ENCODE assay signal across 13 cellular contexts in genomic region chr15:47820780-47821319, GRCh38.
DNase-seq lines count a peak whose midpoint lies in the region; ATAC-seq and TF ChIP-seq lines count a peak whose summit lies in the region.
"Had no signal": no experiment of that assay in that cellular context is flagged by ENCODE, and none has a peak within 500 bp of the region (broad histone marks: within the 10 kb centered on the region; RNA-seq: fewer than 3 reads in every experiment).

No MANE protein-coding gene starts in this region.

- no peaks in the 10 kb centered on the region for H3K27me3 ChIP-seq in heart right ventricle
- H3K27me3 ChIP-seq in adipocyte (replicated peaks; ENCODE audit: control insufficient read depth, insufficient read depth, low read length), result peaks cover 23% of the 10 kb centered on the region
- no peaks in the 10 kb centered on the region for H3K27me3 ChIP-seq in left ventricle myocardium inferior (ENCODE audit: low read depth)
- no peaks in the 10 kb centered on the region for H3K27me3 ChIP-seq in ascending aorta
- H3K27me3 ChIP-seq in testis, result no peaks in the 10 kb centered on the region
- H3K27me3 ChIP-seq: BE2C had no signal

- ATAC-seq in heart right ventricle (peak in 7 of 8 donors; percentile 52 to 88 (median 78)), GM18498 (IDR thresholded peaks at IDR 0.05; ENCODE audit: unreplicated experiment) (no peak), HG03135 (IDR thresholded peaks at IDR 0.05; ENCODE audit: unreplicated experiment) (no peak)
- ATAC-seq: stimulated activated memory B cell treated with anti-CD40 and anti-IgM and Interleukin-4, amounts not matched to agents 10 μg/mL and 1 μg/mL and 100 μg/mL, for 72 hours had no signal

- H3K9me3 ChIP-seq in heart right ventricle (no peaks in the 10 kb centered on the region), adipocyte (ENCODE audit: control insufficient read depth, low read length) (no peaks in the 10 kb centered on the region), left ventricle myocardium inferior (replicated peaks) (no peaks in the 10 kb centered on the region), ascending aorta (no peaks in the 10 kb centered on the region), testis (no peaks in the 10 kb centered on the region)
- H3K9me3 ChIP-seq: BE2C had no signal

- no peak overlapping the region for H3K9ac ChIP-seq in adipocyte (ENCODE audit: low read length)
- H3K9ac ChIP-seq: KMS-11 had no signal

- TF ChIP-seq CTCF in heart right ventricle (IDR thresholded peaks at IDR 0.05) (no peak), left ventricle myocardium inferior (IDR thresholded peaks at IDR 0.05; ENCODE audit: borderline replicate concordance) (no peak), ascending aorta (IDR thresholded peaks at IDR 0.05) (no peak), testis (IDR thresholded peaks at IDR 0.05) (no peak)

- H3K27ac ChIP-seq in heart right ventricle (peak overlapping the region in 1 of 10 donors; percentile 39), left ventricle myocardium inferior (replicated peaks) (no peak overlapping the region), ascending aorta (no peak overlapping the region), testis (no peak overlapping the region)
- H3K27ac ChIP-seq: KMS-11 had no signal

- WGBS in heart right ventricle, 2 donors, result 28 to 35% methylated on average over 7 of the region's 7 CpGs
- 81 to 87% methylated on average over 7 of the region's 7 CpGs for WGBS in testis, 2 donors

- H3K36me3 ChIP-seq in heart right ventricle (no peaks in the 10 kb centered on the region), adipocyte (ENCODE audit: control insufficient read depth, insufficient read depth, low read length, severe bottlenecking) (no peaks in the 10 kb centered on the region), left ventricle myocardium inferior (no peaks in the 10 kb centered on the region), ascending aorta (no peaks in the 10 kb centered on the region), testis (ENCODE audit: low read depth, missing control alignments) (no peaks in the 10 kb centered on the region)
- H3K36me3 ChIP-seq: BE2C had no signal

- H3K4me1 ChIP-seq in heart right ventricle, result peaks cover 0 to 26% (median 10%) of the 10 kb centered on the region in 9 donors
- peaks cover 17% of the 10 kb centered on the region for H3K4me1 ChIP-seq in adipocyte (ENCODE audit: control insufficient read depth, insufficient read depth, low read length)
- H3K4me1 ChIP-seq in left ventricle myocardium inferior, result peaks cover 20% of the 10 kb centered on the region
- no peaks in the 10 kb centered on the region for H3K4me1 ChIP-seq in ascending aorta
- H3K4me1 ChIP-seq in testis, result no peaks in the 10 kb centered on the region

- TF ChIP-seq POLR2A in testis (IDR thresholded peaks at IDR 0.05), result no peak

- intact Hi-C loops in heart right ventricle (cut with DNase I) (no loop called here), cardiac septum (cut with DNase I) (no loop called here), left ventricle myocardium inferior (cut with micrococcal nuclease) (no loop called here), ascending aorta (cut with DNase I) (no loop called here), testis (cut with DNase I; ENCODE audit: low total_unique reads) (no loop called here)

- DNase-seq in heart right ventricle (peak in 1 of 2 donors; percentile 13), cardiac septum (ENCODE audit: low spot score) (no peak), adipocyte (ENCODE audit: low read depth) (peak; percentile 61), left ventricle myocardium inferior (no peak), ascending aorta (ENCODE audit: low spot score in 2 of 2) (no peak), testis (no peak)
- DNase-seq: activated CD4-positive, alpha-beta T cell treated with anti-CD3 and anti-CD28 coated beads, Interleukin-2, amount 50 U/mL, for 1 hour; activated naive CD4-positive, alpha-beta T cell treated with Interleukin-2 at 50 U/mL for 16 hours had no signal

- H3K4me3 ChIP-seq in heart right ventricle, result peak overlapping the region in 1 of 10 donors; percentile 2
- no peak overlapping the region for H3K4me3 ChIP-seq in adipocyte (ENCODE audit: low read length)
- H3K4me3 ChIP-seq in left ventricle myocardium inferior, result peak overlapping the region; percentile 21
- no peak overlapping the region for H3K4me3 ChIP-seq in ascending aorta
- H3K4me3 ChIP-seq in testis, result no peak overlapping the region

Comparison
In these comparisons a context has a peak if more than half of its experiments do, and no peak if none do; other contexts are left out.
1. ATAC-seq: peak in heart right ventricle (7 of 8); none in GM18498 (single experiment) and HG03135 (single experiment).